ENCODE assay signal across 1 cellular context in the genomic region with DNA sequence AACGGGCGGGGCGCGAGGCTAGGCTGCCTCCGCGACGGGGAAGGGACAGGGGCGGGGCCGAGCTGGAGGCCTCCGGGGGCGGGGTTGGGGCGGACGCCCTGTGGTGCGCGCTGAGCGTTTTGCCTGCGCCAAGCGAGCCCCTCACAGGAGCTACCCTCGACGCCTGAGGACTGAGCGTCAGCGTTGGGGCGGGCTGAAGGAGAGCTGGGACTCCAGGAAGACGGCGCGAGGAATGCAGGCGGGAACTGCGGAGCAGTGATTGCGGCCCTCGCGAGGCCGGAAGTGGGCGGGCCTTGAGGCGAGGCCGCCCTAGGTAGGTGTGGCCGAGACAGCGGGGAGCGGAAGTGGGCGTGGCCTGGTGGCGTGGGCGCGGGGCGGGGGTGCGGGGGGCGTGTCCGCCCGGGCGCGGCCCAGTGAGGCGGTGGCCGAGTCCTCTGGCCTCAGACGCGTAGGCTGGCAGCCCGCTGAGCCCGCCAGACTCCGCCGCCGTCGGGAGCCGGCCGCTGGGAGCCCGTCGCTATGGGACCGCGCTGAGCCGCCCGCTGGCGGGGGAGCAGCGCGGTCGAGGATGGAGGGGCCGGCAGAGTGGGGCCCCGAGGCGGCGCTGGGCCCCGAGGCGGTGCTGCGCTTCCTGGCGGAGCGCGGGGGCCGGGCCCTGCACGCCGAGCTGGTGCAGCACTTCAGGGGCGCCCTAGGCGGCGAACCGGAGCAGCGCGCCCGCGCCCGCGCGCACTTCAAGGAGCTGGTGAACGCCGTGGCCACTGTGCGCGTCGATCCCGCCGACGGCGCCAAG.
A peak's percentile ranks its signal among the peaks of the same experiment; 100 is the strongest.
TF ChIP-seq lines count a peak whose summit lies in the region.

A gene (minus strand): TSS at position 45 of the 793 bp plus-strand sequence. CDS start 139 bp downstream, outside the sequence.
A gene with protein sequence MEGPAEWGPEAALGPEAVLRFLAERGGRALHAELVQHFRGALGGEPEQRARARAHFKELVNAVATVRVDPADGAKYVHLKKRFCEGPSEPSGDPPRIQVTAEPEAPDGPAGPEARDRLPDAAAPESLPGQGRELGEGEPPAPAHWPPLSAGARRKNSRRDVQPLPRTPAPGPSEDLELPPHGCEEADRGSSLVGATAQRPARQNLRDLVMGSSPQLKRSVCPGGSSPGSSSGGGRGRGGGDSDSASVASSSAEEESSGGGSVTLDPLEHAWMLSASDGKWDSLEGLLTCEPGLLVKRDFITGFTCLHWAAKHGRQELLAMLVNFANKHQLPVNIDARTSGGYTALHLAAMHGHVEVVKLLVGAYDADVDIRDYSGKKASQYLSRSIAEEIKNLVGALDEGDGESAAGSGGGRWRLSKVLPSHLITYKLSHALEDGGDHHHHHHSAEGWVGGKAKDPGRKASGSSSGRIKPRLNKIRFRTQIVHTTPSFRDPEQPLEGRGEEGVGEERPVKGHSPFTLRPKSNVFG (plus strand): TSS at position 443 of the 793 bp plus-strand sequence. CDS start 126 bp downstream, at position 569.

TF ChIP-seq in GM12878, 131 proteins besides CTCF, POLR2A, EP300 and RAD21 (continued from another document and continues in another):
- TF ChIP-seq, protein P1, sequence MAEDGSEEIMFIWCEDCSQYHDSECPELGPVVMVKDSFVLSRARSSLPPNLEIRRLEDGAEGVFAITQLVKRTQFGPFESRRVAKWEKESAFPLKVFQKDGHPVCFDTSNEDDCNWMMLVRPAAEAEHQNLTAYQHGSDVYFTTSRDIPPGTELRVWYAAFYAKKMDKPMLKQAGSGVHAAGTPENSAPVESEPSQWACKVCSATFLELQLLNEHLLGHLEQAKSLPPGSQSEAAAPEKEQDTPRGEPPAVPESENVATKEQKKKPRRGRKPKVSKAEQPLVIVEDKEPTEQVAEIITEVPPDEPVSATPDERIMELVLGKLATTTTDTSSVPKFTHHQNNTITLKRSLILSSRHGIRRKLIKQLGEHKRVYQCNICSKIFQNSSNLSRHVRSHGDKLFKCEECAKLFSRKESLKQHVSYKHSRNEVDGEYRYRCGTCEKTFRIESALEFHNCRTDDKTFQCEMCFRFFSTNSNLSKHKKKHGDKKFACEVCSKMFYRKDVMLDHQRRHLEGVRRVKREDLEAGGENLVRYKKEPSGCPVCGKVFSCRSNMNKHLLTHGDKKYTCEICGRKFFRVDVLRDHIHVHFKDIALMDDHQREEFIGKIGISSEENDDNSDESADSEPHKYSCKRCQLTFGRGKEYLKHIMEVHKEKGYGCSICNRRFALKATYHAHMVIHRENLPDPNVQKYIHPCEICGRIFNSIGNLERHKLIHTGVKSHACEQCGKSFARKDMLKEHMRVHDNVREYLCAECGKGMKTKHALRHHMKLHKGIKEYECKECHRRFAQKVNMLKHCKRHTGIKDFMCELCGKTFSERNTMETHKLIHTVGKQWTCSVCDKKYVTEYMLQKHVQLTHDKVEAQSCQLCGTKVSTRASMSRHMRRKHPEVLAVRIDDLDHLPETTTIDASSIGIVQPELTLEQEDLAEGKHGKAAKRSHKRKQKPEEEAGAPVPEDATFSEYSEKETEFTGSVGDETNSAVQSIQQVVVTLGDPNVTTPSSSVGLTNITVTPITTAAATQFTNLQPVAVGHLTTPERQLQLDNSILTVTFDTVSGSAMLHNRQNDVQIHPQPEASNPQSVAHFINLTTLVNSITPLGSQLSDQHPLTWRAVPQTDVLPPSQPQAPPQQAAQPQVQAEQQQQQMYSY (CRISPR knock-in tag; IDR thresholded peaks at IDR 0.05), result no peak
- 0 out of 4 replicates have a peak, but pooled peaks of 1 of the 2 experiments have one; percentile 0 for TF ChIP-seq SRF (IDR thresholded peaks at IDR 0.05; ENCODE audit: low read depth in 2 of 2, low read length in 2 of 2)
- TF ChIP-seq, protein P2, sequence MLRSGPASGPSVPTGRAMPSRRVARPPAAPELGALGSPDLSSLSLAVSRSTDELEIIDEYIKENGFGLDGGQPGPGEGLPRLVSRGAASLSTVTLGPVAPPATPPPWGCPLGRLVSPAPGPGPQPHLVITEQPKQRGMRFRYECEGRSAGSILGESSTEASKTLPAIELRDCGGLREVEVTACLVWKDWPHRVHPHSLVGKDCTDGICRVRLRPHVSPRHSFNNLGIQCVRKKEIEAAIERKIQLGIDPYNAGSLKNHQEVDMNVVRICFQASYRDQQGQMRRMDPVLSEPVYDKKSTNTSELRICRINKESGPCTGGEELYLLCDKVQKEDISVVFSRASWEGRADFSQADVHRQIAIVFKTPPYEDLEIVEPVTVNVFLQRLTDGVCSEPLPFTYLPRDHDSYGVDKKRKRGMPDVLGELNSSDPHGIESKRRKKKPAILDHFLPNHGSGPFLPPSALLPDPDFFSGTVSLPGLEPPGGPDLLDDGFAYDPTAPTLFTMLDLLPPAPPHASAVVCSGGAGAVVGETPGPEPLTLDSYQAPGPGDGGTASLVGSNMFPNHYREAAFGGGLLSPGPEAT (IDR thresholded peaks at IDR 0.05; ENCODE audit: low read depth), result no peak
- no peak for TF ChIP-seq NRF1 (conservative IDR thresholded peaks at IDR 0.05; ENCODE audit: low read depth, low read length)
- 0 out of 4 replicates have a peak, but pooled peaks of 1 of the 2 experiments have one; percentile 12 for TF ChIP-seq IKZF2 (IDR thresholded peaks at IDR 0.05)
- TF ChIP-seq, protein P3, sequence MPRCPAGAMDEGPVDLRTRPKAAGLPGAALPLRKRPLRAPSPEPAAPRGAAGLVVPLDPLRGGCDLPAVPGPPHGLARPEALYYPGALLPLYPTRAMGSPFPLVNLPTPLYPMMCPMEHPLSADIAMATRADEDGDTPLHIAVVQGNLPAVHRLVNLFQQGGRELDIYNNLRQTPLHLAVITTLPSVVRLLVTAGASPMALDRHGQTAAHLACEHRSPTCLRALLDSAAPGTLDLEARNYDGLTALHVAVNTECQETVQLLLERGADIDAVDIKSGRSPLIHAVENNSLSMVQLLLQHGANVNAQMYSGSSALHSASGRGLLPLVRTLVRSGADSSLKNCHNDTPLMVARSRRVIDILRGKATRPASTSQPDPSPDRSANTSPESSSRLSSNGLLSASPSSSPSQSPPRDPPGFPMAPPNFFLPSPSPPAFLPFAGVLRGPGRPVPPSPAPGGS (IDR thresholded peaks at IDR 0.05; ENCODE audit: borderline replicate concordance, insufficient read depth, low read depth, low read length, poor library complexity, severe bottlenecking), result no peak
- TF ChIP-seq ESRRA (IDR thresholded peaks at IDR 0.05; ENCODE audit: low read length), result no peak
- TF ChIP-seq CBX5 (IDR thresholded peaks at IDR 0.05; ENCODE audit: low read depth), result no peak
- TF ChIP-seq, protein P4, sequence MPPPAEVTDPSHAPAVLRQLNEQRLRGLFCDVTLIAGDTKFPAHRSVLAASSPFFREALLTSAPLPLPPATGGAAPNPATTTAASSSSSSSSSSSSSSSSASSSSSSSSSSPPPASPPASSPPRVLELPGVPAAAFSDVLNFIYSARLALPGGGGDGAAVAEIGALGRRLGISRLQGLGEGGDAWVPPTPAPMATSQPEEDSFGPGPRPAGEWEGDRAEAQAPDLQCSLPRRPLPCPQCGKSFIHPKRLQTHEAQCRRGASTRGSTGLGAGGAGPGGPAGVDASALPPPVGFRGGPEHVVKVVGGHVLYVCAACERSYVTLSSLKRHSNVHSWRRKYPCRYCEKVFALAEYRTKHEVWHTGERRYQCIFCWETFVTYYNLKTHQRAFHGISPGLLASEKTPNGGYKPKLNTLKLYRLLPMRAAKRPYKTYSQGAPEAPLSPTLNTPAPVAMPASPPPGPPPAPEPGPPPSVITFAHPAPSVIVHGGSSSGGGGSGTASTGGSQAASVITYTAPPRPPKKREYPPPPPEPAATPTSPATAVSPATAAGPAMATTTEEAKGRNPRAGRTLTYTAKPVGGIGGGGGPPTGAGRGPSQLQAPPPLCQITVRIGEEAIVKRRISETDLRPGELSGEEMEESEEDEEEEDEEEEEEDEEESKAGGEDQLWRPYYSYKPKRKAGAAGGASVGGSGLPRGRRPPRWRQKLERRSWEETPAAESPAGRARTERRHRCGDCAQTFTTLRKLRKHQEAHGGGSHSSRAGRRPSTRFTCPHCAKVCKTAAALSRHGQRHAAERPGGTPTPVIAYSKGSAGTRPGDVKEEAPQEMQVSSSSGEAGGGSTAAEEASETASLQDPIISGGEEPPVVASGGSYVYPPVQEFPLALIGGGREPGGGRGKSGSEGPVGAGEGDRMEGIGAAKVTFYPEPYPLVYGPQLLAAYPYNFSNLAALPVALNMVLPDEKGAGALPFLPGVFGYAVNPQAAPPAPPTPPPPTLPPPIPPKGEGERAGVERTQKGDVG (CRISPR knock-in tag; IDR thresholded peaks at IDR 0.05), result no peak
- TF ChIP-seq YBX1 (IDR thresholded peaks at IDR 0.05), result no peak
- TF ChIP-seq CREM (IDR thresholded peaks at IDR 0.05; ENCODE audit: low read depth), result peak; percentile 52; the same call in 1 of the 2 replicates
- TF ChIP-seq, protein P5, sequence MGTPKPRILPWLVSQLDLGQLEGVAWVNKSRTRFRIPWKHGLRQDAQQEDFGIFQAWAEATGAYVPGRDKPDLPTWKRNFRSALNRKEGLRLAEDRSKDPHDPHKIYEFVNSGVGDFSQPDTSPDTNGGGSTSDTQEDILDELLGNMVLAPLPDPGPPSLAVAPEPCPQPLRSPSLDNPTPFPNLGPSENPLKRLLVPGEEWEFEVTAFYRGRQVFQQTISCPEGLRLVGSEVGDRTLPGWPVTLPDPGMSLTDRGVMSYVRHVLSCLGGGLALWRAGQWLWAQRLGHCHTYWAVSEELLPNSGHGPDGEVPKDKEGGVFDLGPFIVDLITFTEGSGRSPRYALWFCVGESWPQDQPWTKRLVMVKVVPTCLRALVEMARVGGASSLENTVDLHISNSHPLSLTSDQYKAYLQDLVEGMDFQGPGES (IDR thresholded peaks at IDR 0.05), result no peak
- no peak for TF ChIP-seq MTA2 (IDR thresholded peaks at IDR 0.05; ENCODE audit: low read depth)
- no peak for TF ChIP-seq ZZZ3 (IDR thresholded peaks at IDR 0.05; ENCODE audit: control insufficient read depth, insufficient read length, low read depth)
- no peak for TF ChIP-seq NFIC (IDR thresholded peaks at IDR 0.05; ENCODE audit: low read depth, low read length)
- TF ChIP-seq, protein P6, sequence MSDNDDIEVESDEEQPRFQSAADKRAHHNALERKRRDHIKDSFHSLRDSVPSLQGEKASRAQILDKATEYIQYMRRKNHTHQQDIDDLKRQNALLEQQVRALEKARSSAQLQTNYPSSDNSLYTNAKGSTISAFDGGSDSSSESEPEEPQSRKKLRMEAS (IDR thresholded peaks at IDR 0.05; ENCODE audit: low read depth, low read length), result no peak; the same call in 1 of the 2 replicates
- TF ChIP-seq SREBF1 (IDR thresholded peaks at IDR 0.05; ENCODE audit: low read length), result no peak
- no peak for TF ChIP-seq NFYA (IDR thresholded peaks at IDR 0.05; ENCODE audit: borderline replicate concordance, low read depth, low read length)
- TF ChIP-seq POLR2AphosphoS5 (IDR thresholded peaks at IDR 0.05; ENCODE audit: low read length), result peak; percentile 66; the same call in 1 of the 2 replicates
- peak; percentile 50; the same call in 1 of the 2 replicates for TF ChIP-seq LARP7 (IDR thresholded peaks at IDR 0.05)
- no peak for TF ChIP-seq ZNF207 (IDR thresholded peaks at IDR 0.05; ENCODE audit: borderline replicate concordance)
- no peak for TF ChIP-seq MEF2A (IDR thresholded peaks at IDR 0.05; ENCODE audit: insufficient read depth, low read depth, low read length)
- no peak for TF ChIP-seq NR2F1 (conservative IDR thresholded peaks at IDR 0.05)
- no peak for TF ChIP-seq HCFC1 (IDR thresholded peaks at IDR 0.05; ENCODE audit: low read length)
- peak in 1 of 2 experiments; percentile 26; a peak in 1 of 4 replicates for TF ChIP-seq BHLHE40 (IDR thresholded peaks at IDR 0.05; ENCODE audit: borderline replicate concordance in 1 of 2, low read depth in 2 of 2, low read length in 1 of 2)
- no peak for TF ChIP-seq RBBP5 (conservative IDR thresholded peaks at IDR 0.05)
- TF ChIP-seq JUNB (IDR thresholded peaks at IDR 0.05), result no peak
- TF ChIP-seq BMI1 (IDR thresholded peaks at IDR 0.05; ENCODE audit: borderline replicate concordance), result no peak
- TF ChIP-seq IRF4 (IDR thresholded peaks at IDR 0.05; ENCODE audit: low read depth, low read length), result no peak
- peak; percentile 86 for TF ChIP-seq CHD2 (IDR thresholded peaks at IDR 0.05; ENCODE audit: borderline replicate concordance, low read depth, low read length)
- TF ChIP-seq HDAC6 (IDR thresholded peaks at IDR 0.05; ENCODE audit: unreplicated experiment), result no peak
- TF ChIP-seq RUNX3 (IDR thresholded peaks at IDR 0.05; ENCODE audit: low read length), result no peak
- no peak for TF ChIP-seq CBX3 (IDR thresholded peaks at IDR 0.05; ENCODE audit: borderline replicate concordance, low read depth)
- TF ChIP-seq, protein P7, sequence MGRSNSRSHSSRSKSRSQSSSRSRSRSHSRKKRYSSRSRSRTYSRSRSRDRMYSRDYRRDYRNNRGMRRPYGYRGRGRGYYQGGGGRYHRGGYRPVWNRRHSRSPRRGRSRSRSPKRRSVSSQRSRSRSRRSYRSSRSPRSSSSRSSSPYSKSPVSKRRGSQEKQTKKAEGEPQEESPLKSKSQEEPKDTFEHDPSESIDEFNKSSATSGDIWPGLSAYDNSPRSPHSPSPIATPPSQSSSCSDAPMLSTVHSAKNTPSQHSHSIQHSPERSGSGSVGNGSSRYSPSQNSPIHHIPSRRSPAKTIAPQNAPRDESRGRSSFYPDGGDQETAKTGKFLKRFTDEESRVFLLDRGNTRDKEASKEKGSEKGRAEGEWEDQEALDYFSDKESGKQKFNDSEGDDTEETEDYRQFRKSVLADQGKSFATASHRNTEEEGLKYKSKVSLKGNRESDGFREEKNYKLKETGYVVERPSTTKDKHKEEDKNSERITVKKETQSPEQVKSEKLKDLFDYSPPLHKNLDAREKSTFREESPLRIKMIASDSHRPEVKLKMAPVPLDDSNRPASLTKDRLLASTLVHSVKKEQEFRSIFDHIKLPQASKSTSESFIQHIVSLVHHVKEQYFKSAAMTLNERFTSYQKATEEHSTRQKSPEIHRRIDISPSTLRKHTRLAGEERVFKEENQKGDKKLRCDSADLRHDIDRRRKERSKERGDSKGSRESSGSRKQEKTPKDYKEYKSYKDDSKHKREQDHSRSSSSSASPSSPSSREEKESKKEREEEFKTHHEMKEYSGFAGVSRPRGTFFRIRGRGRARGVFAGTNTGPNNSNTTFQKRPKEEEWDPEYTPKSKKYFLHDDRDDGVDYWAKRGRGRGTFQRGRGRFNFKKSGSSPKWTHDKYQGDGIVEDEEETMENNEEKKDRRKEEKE (IDR thresholded peaks at IDR 0.05), result no peak
- TF ChIP-seq ZNF384 (IDR thresholded peaks at IDR 0.05; ENCODE audit: borderline replicate concordance, low read depth, low read length), result no peak
- no peak for TF ChIP-seq ZNF274 (IDR thresholded peaks at IDR 0.05; ENCODE audit: insufficient read depth, insufficient read length)
